ENCODE assay signal across 8 cellular contexts in the genomic region with DNA sequence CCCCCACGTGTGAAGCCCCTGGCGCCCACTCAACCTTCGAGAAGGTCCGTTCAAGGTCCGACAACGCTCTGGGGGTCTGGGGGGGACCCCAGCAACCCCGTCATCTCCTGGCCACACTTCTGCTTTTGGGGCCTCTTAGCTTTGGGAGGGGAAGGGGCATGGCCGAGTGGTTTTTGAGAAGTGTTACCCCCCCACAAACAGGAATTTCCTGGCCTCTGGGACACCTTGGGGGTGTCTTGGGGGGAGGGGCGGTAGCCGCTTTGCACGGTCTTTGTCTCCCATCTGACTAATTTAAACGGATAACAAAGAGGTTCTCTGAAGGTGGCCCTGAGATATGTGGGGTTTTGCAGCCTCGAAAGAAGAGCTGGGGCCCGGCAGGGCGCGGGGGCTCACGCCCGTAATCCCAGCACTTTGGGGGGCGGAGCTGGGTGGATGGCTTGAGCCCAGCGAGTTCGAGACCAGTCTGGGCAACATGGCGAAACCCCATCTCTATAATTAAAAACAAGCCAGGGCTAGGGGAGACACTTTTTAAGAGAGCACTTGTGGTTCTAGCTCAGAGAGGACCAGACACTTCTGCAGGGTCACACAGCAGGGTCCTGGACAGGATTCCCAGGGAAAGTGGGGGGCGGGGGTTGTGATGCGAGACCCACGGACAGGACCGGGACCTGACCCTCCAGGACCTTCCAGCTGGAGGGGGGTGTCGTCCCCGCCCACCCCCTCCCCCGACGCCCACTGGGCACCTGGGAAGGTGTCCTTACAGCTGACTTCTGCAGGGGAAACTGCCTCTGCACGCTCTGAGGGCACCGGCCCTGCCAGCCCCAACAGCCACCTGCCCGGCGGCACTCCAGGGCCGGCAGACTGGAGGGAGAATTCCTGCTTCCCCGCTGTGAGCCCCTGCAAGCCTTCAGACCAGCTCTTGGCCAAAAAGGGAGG. TPM values are rescaled to one million over a fixed set of nuclear protein-coding genes. Genes with fewer than 3 reads are reported as not detected.
DNase-seq lines count a peak whose midpoint lies in the region; ATAC-seq and TF ChIP-seq lines count a peak whose summit lies in the region.

No MANE protein-coding gene starts in this region.

- H3K4me2 ChIP-seq in mammary epithelial cell (ENCODE audit: insufficient read depth, low read depth, low read length) = peak overlapping the region; percentile 100

- no peaks in the 10 kb centered on the region for H4K20me1 ChIP-seq in mammary epithelial cell (ENCODE audit: insufficient read depth, low read length)

- CTCF ChIA-PET in mammary epithelial cell (lab: Charles Lee; ENCODE audit: low non-redundant PET) = interaction anchor here (0.5 kb wide), 1 partner anchor 165 kb away, joined by 3 read pairs; no protein-coding TSS in a partner anchor

- ATAC-seq in left lung (peak; percentile 4), GM21737 (IDR thresholded peaks at IDR 0.05; ENCODE audit: unreplicated experiment) (no peak), HG02938 (IDR thresholded peaks at IDR 0.05; ENCODE audit: unreplicated experiment) (no peak)

- peaks cover 5% of the 10 kb centered on the region for H3K4me1 ChIP-seq in NT2/D1 (ENCODE audit: insufficient read depth, insufficient read length)
- H3K4me1 ChIP-seq in mammary epithelial cell (ENCODE audit: insufficient read depth, low read length) = peaks cover 25% of the 10 kb centered on the region
- H3K4me1 ChIP-seq in left lung = peaks cover under 1 to 63% of the 10 kb centered on the region in 2 donors

- peaks cover 40% of the 10 kb centered on the region for H3K36me3 ChIP-seq in NT2/D1 (ENCODE audit: insufficient read depth, insufficient read length, low read length)
- H3K36me3 ChIP-seq in mammary epithelial cell (ENCODE audit: insufficient read depth, low read length) = peaks cover 8% of the 10 kb centered on the region
- H3K36me3 ChIP-seq in left lung = peaks cover 0 to 25% of the 10 kb centered on the region in 2 donors

- TF ChIP-seq CTCF in mammary epithelial cell (conservative IDR thresholded peaks at IDR 0.05 in 1 of 2, IDR thresholded peaks at IDR 0.05 in 1 of 2; ENCODE audit: extremely low read depth in 1 of 2, insufficient read depth in 1 of 2, low read depth in 1 of 2, low read length in 2 of 2) (no peak), left lung (IDR thresholded peaks at IDR 0.05) (no peak)

- H3K4me3 ChIP-seq in NT2/D1 (ENCODE audit: insufficient read length, low read depth) (peak overlapping the region; percentile 91), mammary epithelial cell (replicated peaks in 1 of 3; ENCODE audit: insufficient read depth in 1 of 3, low read depth in 2 of 3, low read length in 3 of 3) (peak overlapping the region; percentile 86 to 99 (median 94)), left lung (peak overlapping the region; percentile 97 to 98)

- intact Hi-C loops in mammary epithelial cell (cut with micrococcal nuclease) = no loop called here
- intact Hi-C loops in left lung (cut with DNase I) = no loop called here

- in situ Hi-C loops in mammary epithelial cell (cut with MboI; ENCODE audit: low sequenced_read_pairs in 2 of 2) = no loop called here

- BruUV-seq in mammary epithelial cell (replicated peaks; lab: Mats Ljungman, UMichigan) = no TSS peak

- H3K9me3 ChIP-seq in NT2/D1 (ENCODE audit: insufficient read depth, low read length) (no peaks in the 10 kb centered on the region), mammary epithelial cell (replicated peaks; ENCODE audit: insufficient read depth, low read length) (no peaks in the 10 kb centered on the region), left lung (no peaks in the 10 kb centered on the region)

- no peaks in the 10 kb centered on the region for H3K27me3 ChIP-seq in NT2/D1 (ENCODE audit: insufficient read depth, insufficient read length)
- no peaks in the 10 kb centered on the region for H3K27me3 ChIP-seq in mammary epithelial cell (ENCODE audit: insufficient read depth, low read length)
- H3K27me3 ChIP-seq in left lung = no peaks in the 10 kb centered on the region

- H3K79me2 ChIP-seq in mammary epithelial cell (ENCODE audit: insufficient read depth, low read length) = peaks cover 56% of the 10 kb centered on the region

- DNase-seq in DMS 273 (lab: John Stamatoyannopoulos, UW; ENCODE audit: unreplicated experiment) = peak; percentile 45
- no peak for DNase-seq in DMS 273 treated with DMSO at 0.1 percent for 48 hours (lab: John Stamatoyannopoulos, UW)
- DNase-seq in NT2/D1 (ENCODE audit: low read depth, low spot score) = no peak
- DNase-seq in mammary epithelial cell = peak; percentile 31
- peak in 1 of 2 donors; percentile 80 for DNase-seq in left lung
- no peak for DNase-seq in substantia nigra (lab: John Stamatoyannopoulos, UW)

- dilution Hi-C loops in mammary epithelial cell (cut with HindIII; ENCODE audit: low sequenced_read_pairs) = no loop called here

- H3K27ac ChIP-seq in mammary epithelial cell (ENCODE audit: insufficient read depth, low read depth, low read length) (peak overlapping the region; percentile 72), left lung (peak overlapping the region; percentile 94), substantia nigra (ENCODE audit: low read depth, low read length, poor library complexity, severe bottlenecking) (peak overlapping the region; percentile 21)

- peak overlapping the region; percentile 94 for H3K9ac ChIP-seq in NT2/D1 (ENCODE audit: insufficient read length, low read depth)
- peak overlapping the region; percentile 74 for H3K9ac ChIP-seq in mammary epithelial cell (ENCODE audit: insufficient read depth, low read length)

- H2AFZ ChIP-seq in mammary epithelial cell (ENCODE audit: low read depth, low read length) = peak overlapping the region; percentile 93

- WGBS in mammary epithelial cell (ENCODE audit: low coverage, missing lambda C conversion rate) = under 1% methylated on average over 24 of the region's 36 CpGs

RNA-seq across cellular contexts. Expression of a gene that starts 0.9 kb away (rescaled TPM):
- total RNA-seq in mammary epithelial cell = 100 to 1,000 TPM; 420 to 485 TPM
- 287 TPM for polyA plus RNA-seq in mammary epithelial cell
- 688 TPM for polyA minus RNA-seq in mammary epithelial cell
- total RNA-seq in left lung = 100 to 1,000 TPM; 250 to 259 TPM

RNA-seq across cellular contexts. Expression of a gene that starts 6.0 kb away (rescaled TPM):
- not detected for total RNA-seq in mammary epithelial cell
- not detected for polyA plus RNA-seq in mammary epithelial cell
- not detected for polyA minus RNA-seq in mammary epithelial cell
- not detected for total RNA-seq in left lung

RNA-seq across cellular contexts. Expression of a gene that starts 6.4 kb away (rescaled TPM):
- total RNA-seq in mammary epithelial cell = 100 to 1,000 TPM; 104 to 152 TPM
- polyA plus RNA-seq in mammary epithelial cell = 122 TPM
- polyA minus RNA-seq in mammary epithelial cell = 81.8 TPM
- 100 to 1,000 TPM; 135 to 154 TPM for total RNA-seq in left lung

RNA-seq across cellular contexts. Expression of a gene that starts 12.6 kb away (rescaled TPM):
- 10 to 100 TPM; 14.3 to 28.4 TPM for total RNA-seq in mammary epithelial cell
- 7.4 TPM for polyA plus RNA-seq in mammary epithelial cell
- 21.8 TPM for polyA minus RNA-seq in mammary epithelial cell
- 10 to 100 TPM; 49.6 to 52.2 TPM for total RNA-seq in left lung

RNA-seq across cellular contexts. Expression of a gene that starts 27.1 kb away (rescaled TPM):
- 1 to 10 TPM in 1 of 2 donors, under 1 TPM in 1; 0.67 to 1.1 TPM for total RNA-seq in mammary epithelial cell
- polyA plus RNA-seq in mammary epithelial cell = 0.67 TPM
- polyA minus RNA-seq in mammary epithelial cell = not detected
- 1 to 10 TPM in 1 of 2 donors, not detected in 1; 2.7 TPM for total RNA-seq in left lung

Comparison
In these comparisons a context has a peak if more than half of its experiments do, and no peak if none do; other contexts are left out.
1. DNase-seq: peak in DMS 273 (single experiment) and mammary epithelial cell (single experiment); none in DMS 273 treated with DMSO at 0.1 percent for 48 hours (single experiment), NT2/D1 (single experiment) and substantia nigra (0 of 49).
2. H3K27ac ChIP-seq: peak in every context shown above with its lines; median percentile 94 in left lung; 72 in mammary epithelial cell; 21 in substantia nigra.
3. Peak in every context shown above with its lines, with median percentiles within 50 percentile points of each other: H3K4me3 ChIP-seq.